10 cellular contexts compared by ENCODE assay signal in genomic region chr12:93699271-93700141, GRCh38. TPM values are rescaled to one million over a fixed set of nuclear protein-coding genes. Genes with fewer than 3 reads are reported as not detected.
DNase-seq lines count a peak whose midpoint lies in the region; ATAC-seq, FAIRE-seq and TF ChIP-seq lines count a peak whose summit lies in the region.
"Had no signal": no experiment of that assay in that cellular context is flagged by ENCODE, and none has a peak within 500 bp of the region (broad histone marks: within the 10 kb centered on the region; RNA-seq: fewer than 3 reads in every experiment).

No MANE protein-coding gene starts in this region.

- peak overlapping the region; percentile 38 for H3K4me2 ChIP-seq in keratinocyte (ENCODE audit: control insufficient read depth, extremely low read depth, insufficient read depth, low read depth, low read length)

- peak overlapping the region; percentile 41 for H3K27ac ChIP-seq in keratinocyte (ENCODE audit: control insufficient read depth, insufficient read depth, low read length)

- no peak for ATAC-seq in activated T-helper 17 cell treated with anti-CD3 and anti-CD28 coated beads, Interleukin-2, amount 50 U/mL, for 72 hours (replicated peaks)
- ATAC-seq in GM19397 (IDR thresholded peaks at IDR 0.05; ENCODE audit: unreplicated experiment) = no peak
- ATAC-seq: activated CD8-positive, alpha-beta T cell treated with anti-CD3 and anti-CD28 coated beads, Interleukin-2, amount 10 ng/mL, durations not matched to agents 7 days and 5 days had no signal

- H4K20me1 ChIP-seq in keratinocyte (ENCODE audit: control insufficient read depth, extremely low read depth, insufficient read depth, low read length) = no peaks in the 10 kb centered on the region

- H3K9me3 Mint-ChIP-seq in HFFc6 = no peaks in the 10 kb centered on the region
- no peaks in the 10 kb centered on the region for H3K9me3 Mint-ChIP-seq in activated T-helper 17 cell treated with anti-CD3 and anti-CD28 coated beads, Interleukin-2, amount 50 U/mL, for 72 hours

- H3K4me3 ChIP-seq in AG09309 (ENCODE audit: control insufficient read depth, low read depth, low read length) (no peak overlapping the region), keratinocyte (ENCODE audit: control insufficient read depth in 2 of 3, extremely low read depth in 1 of 3, insufficient read depth in 2 of 3, low read depth in 1 of 3, low read length in 3 of 3) (no peak overlapping the region)
- H3K4me3 ChIP-seq: upper lobe of left lung had no signal

- peak; percentile 46 for FAIRE-seq in keratinocyte (lab: Jason Lieb, UNC)

- H3K36me3 Mint-ChIP-seq in HFFc6 (ENCODE audit: low read depth) = peaks cover 5% of the 10 kb centered on the region; the same call in 1 of the 2 replicates
- H3K36me3 Mint-ChIP-seq in activated T-helper 17 cell treated with anti-CD3 and anti-CD28 coated beads, Interleukin-2, amount 50 U/mL, for 72 hours (ENCODE audit: low read depth) = no peaks in the 10 kb centered on the region

- H3K27me3 Mint-ChIP-seq in HFFc6 (ENCODE audit: insufficient read depth) = no peaks in the 10 kb centered on the region
- H3K27me3 Mint-ChIP-seq in activated T-helper 17 cell treated with anti-CD3 and anti-CD28 coated beads, Interleukin-2, amount 50 U/mL, for 72 hours = no peaks in the 10 kb centered on the region

- dilution Hi-C loops in keratinocyte (cut with MboI; ENCODE audit: extremely low pct_ligation_motif_present, low sequenced_read_pairs) = no loop called here

- H3K9me3 ChIP-seq in keratinocyte (ENCODE audit: control insufficient read depth, low read depth, low read length) = no peaks in the 10 kb centered on the region
- H3K9me3 ChIP-seq: upper lobe of left lung had no signal

- peak overlapping the region; percentile 99 for H3K27ac Mint-ChIP-seq in HFFc6
- peak overlapping the region; percentile 21 for H3K27ac Mint-ChIP-seq in activated T-helper 17 cell treated with anti-CD3 and anti-CD28 coated beads, Interleukin-2, amount 50 U/mL, for 72 hours
- H3K27ac Mint-ChIP-seq: activated CD8-positive, alpha-beta T cell treated with anti-CD3 and anti-CD28 coated beads, Interleukin-2, amount 10 ng/mL, durations not matched to agents 7 days and 5 days had no signal

- H3K4me1 Mint-ChIP-seq in HFFc6 (ENCODE audit: low read depth) = peaks cover 63% of the 10 kb centered on the region
- peaks cover 11% of the 10 kb centered on the region for H3K4me1 Mint-ChIP-seq in activated T-helper 17 cell treated with anti-CD3 and anti-CD28 coated beads, Interleukin-2, amount 50 U/mL, for 72 hours

- POLR2A ChIA-PET in HEK293T (lab: Yijun Ruan, JAX) = interaction anchor here (1.0 kb wide), 1 partner anchor 22 kb away, joined by 4 read pairs; the partner anchor contains the start of gene CRADD

- no peaks in the 10 kb centered on the region for H3K27me3 ChIP-seq in keratinocyte (ENCODE audit: control insufficient read depth, extremely low read depth, insufficient read depth, low read length)
- H3K27me3 ChIP-seq: upper lobe of left lung had no signal

- H3K4me1 ChIP-seq in keratinocyte (ENCODE audit: control insufficient read depth, extremely low read depth, insufficient read depth, low read length) = peaks cover 28% of the 10 kb centered on the region

- H3K9ac ChIP-seq in keratinocyte (ENCODE audit: control insufficient read depth, extremely low read depth, insufficient read depth, low read length) = no peak overlapping the region

- no peaks in the 10 kb centered on the region for H3K79me2 ChIP-seq in keratinocyte (ENCODE audit: control insufficient read depth, insufficient read depth, low read length)

- H2AFZ ChIP-seq in keratinocyte (ENCODE audit: control insufficient read depth, low read length) = no peak overlapping the region

- no peaks in the 10 kb centered on the region for H3K9me1 ChIP-seq in keratinocyte (ENCODE audit: control insufficient read depth, extremely low read depth, insufficient read depth, low read length)

- H3K36me3 ChIP-seq in keratinocyte (ENCODE audit: control insufficient read depth in 2 of 2, extremely low read depth in 1 of 2, insufficient read depth in 2 of 2, low read length in 2 of 2) = no peaks in the 10 kb centered on the region
- H3K36me3 ChIP-seq: upper lobe of left lung had no signal

- CTCF ChIA-PET in HEK293T (lab: Yijun Ruan, JAX) = interaction anchor here (0.6 kb wide), 1 partner anchor 15 kb away, joined by 3 read pairs; no protein-coding TSS in a partner anchor

- DNase-seq in AG09309 (ENCODE audit: low read depth) = peak; percentile 64
- DNase-seq in HFFc6 = peak; percentile 82
- DNase-seq in keratinocyte (ENCODE audit: low read depth, low spot score) = no peak
- DNase-seq in HEK293T (ENCODE audit: extremely low spot score) = no peak
- no peak for DNase-seq in NCI-H1930 (lab: John Stamatoyannopoulos, UW)
- no peak for DNase-seq in GM10266 (ENCODE audit: extremely low spot score)
- DNase-seq: activated CD8-positive, alpha-beta T cell treated with anti-CD3 and anti-CD28 coated beads, Interleukin-2, amount 10 ng/mL, durations not matched to agents 7 days and 5 days; upper lobe of left lung had no signal

- no peak for TF ChIP-seq CTCF in AG09309 (IDR thresholded peaks at IDR 0.05; ENCODE audit: control insufficient read depth, insufficient read depth, low read depth, low read length, missing control alignments)
- no peak for TF ChIP-seq CTCF in HFFc6 (IDR thresholded peaks at IDR 0.05)
- no peak for TF ChIP-seq CTCF in keratinocyte (optimal IDR thresholded peaks at IDR 0.05 in 1 of 3, IDR thresholded peaks at IDR 0.05 in 1 of 3, conservative IDR thresholded peaks at IDR 0.05 in 1 of 3; ENCODE audit: extremely low read depth in 1 of 3, insufficient read depth in 2 of 3, low read length in 3 of 3)
- no peak for TF ChIP-seq CTCF in GM10266 (IDR thresholded peaks at IDR 0.05; ENCODE audit: control insufficient read depth, insufficient read depth, low read depth, missing control alignments)

- H3K4me3 Mint-ChIP-seq in HFFc6 = peak overlapping the region; percentile 81
- no peak overlapping the region for H3K4me3 Mint-ChIP-seq in activated T-helper 17 cell treated with anti-CD3 and anti-CD28 coated beads, Interleukin-2, amount 50 U/mL, for 72 hours
- H3K4me3 Mint-ChIP-seq: activated CD8-positive, alpha-beta T cell treated with anti-CD3 and anti-CD28 coated beads, Interleukin-2, amount 10 ng/mL, durations not matched to agents 7 days and 5 days had no signal

TF ChIP-seq in HEK293T, 16 proteins besides CTCF, POLR2A, EP300 and RAD21:
- TF ChIP-seq BHLHE40 (IDR thresholded peaks at IDR 0.05; ENCODE audit: borderline replicate concordance) (no peak), ELF4 (IDR thresholded peaks at IDR 0.05) (no peak), LEF1 (IDR thresholded peaks at IDR 0.05; ENCODE audit: borderline replicate concordance) (no peak), ARNT (IDR thresholded peaks at IDR 0.05) (no peak), FOXA1 (IDR thresholded peaks at IDR 0.05) (no peak), NFRKB (IDR thresholded peaks at IDR 0.05) (no peak), L3MBTL2 (conservative IDR thresholded peaks at IDR 0.05) (no peak)

RNA-seq across cellular contexts. Expression of gene CRADD, which starts 22.3 kb away (rescaled TPM):
- total RNA-seq in HFFc6 (2021; fragmentation: NEBNext Ultra II Directional; extraction: Animal tissue kit (Norgen Biotek cat#: 25700)) = 10 to 100 TPM; 15.3 to 20.1 (median 17.9) TPM
- total RNA-seq in activated T-helper 17 cell treated with anti-CD3 and anti-CD28 coated beads, Interleukin-2, amount 50 U/mL, for 72 hours = 10 to 100 TPM; 21.4 to 23.0 TPM
- 11.2 to 13.6 TPM (median 13.5 TPM) in 3 replicates for polyA plus RNA-seq in keratinocyte
- 2.0 TPM for polyA plus RNA-seq in keratinocyte (2011; ENCODE audit: low read depth)
- 12.3 and 14.3 TPM in 2 replicates for polyA plus RNA-seq in keratinocyte (2011; cell fraction: cytosol; rRNA removed)
- 7.6 and 7.8 TPM in 2 replicates for polyA plus RNA-seq in keratinocyte (2011; cell fraction: nucleus; rRNA removed)
- polyA plus RNA-seq in keratinocyte (2012; ENCODE audit: low replicate concordance) = 7.7 and 13.4 TPM in 2 replicates
- polyA minus RNA-seq in keratinocyte = 3.4 to 8.4 TPM (median 5.3 TPM) in 3 replicates
- polyA minus RNA-seq in keratinocyte (2011; cell fraction: cytosol; rRNA and poly(A)+ RNA removed) = 8.1 TPM
- polyA minus RNA-seq in keratinocyte (2011; cell fraction: nucleus; rRNA and poly(A)+ RNA removed) = 5.6 and 9.4 TPM in 2 replicates

Comparison
In these comparisons a context has a peak if more than half of its experiments do, and no peak if none do; other contexts are left out.
1. DNase-seq: peak in AG09309 (single experiment) and HFFc6 (single experiment); none in keratinocyte (single experiment), HEK293T (single experiment), NCI-H1930 (0 of 2) and GM10266 (single experiment).